Comparison of ENCODE assay signal across 1 cellular context in genomic region chr6:145147981-145148380, GRCh38.
TF ChIP-seq lines count a peak whose summit lies in the region.

No MANE protein-coding gene starts in this region.

TF ChIP-seq in HCT116, 20 proteins besides CTCF, POLR2A, EP300 and RAD21:
- TF ChIP-seq REST (IDR thresholded peaks at IDR 0.05; ENCODE audit: low read depth) (no peak), MAX (IDR thresholded peaks at IDR 0.05) (no peak), SIN3A (IDR thresholded peaks at IDR 0.05; ENCODE audit: low read depth) (no peak), ZNF274 (IDR thresholded peaks at IDR 0.05; ENCODE audit: low read depth, low read length) (no peak)
